Comparison of ENCODE assay signal across 1 cellular context in the genomic region with DNA sequence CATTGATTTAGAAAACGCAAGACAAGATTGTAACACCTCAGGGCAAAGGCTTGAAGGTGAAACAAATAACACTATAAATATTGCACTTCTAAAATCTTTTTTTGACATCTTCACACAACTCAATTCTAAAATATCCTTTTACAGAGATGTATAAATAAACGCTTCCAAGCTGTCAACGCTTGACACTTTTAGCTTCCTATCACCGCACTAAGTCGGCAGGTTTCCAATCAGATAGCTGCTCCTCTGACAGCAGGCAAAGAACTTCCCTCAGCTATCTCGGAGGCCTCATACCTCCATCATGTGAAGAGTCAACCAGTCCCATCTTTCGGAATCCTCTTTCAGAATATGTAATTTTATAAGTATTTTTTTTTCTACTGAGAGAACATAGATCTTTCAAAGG.
A peak's percentile ranks its signal among the peaks of the same experiment; 100 is the strongest.
TF ChIP-seq lines count a peak whose summit lies in the region.

No MANE protein-coding gene starts in this region.

TF ChIP-seq in K562, 482 proteins besides CTCF, POLR2A, EP300 and RAD21 (continued from another document):
- TF ChIP-seq, protein P1, sequence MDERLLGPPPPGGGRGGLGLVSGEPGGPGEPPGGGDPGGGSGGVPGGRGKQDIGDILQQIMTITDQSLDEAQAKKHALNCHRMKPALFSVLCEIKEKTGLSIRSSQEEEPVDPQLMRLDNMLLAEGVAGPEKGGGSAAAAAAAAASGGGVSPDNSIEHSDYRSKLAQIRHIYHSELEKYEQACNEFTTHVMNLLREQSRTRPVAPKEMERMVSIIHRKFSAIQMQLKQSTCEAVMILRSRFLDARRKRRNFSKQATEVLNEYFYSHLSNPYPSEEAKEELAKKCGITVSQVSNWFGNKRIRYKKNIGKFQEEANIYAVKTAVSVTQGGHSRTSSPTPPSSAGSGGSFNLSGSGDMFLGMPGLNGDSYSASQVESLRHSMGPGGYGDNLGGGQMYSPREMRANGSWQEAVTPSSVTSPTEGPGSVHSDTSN (CRISPR knock-in tag; IDR thresholded peaks at IDR 0.05; ENCODE audit: low read depth), result no peak
- TF ChIP-seq, protein P1 (tag; conservative IDR thresholded peaks at IDR 0.05; ENCODE audit: low read depth), result peak; percentile 97
- TF ChIP-seq CREM (IDR thresholded peaks at IDR 0.05; ENCODE audit: low read depth) (0 out of 2 replicates have a peak, but pooled peaks have one; percentile 19), POU5F1 (IDR thresholded peaks at IDR 0.05; ENCODE audit: borderline replicate concordance, low read depth, low read length, partially characterized antibody) (no peak), CBFA2T3 (IDR thresholded peaks at IDR 0.05) (peak; percentile 25; the same call in 1 of the 2 replicates), PHF21A (IDR thresholded peaks at IDR 0.05; ENCODE audit: borderline replicate concordance, low read depth) (no peak), DPF2 (IDR thresholded peaks at IDR 0.05) (0 out of 2 replicates have a peak, but pooled peaks have one; percentile 41), ETV1 (tag; conservative IDR thresholded peaks at IDR 0.05; ENCODE audit: low read depth) (0 out of 2 replicates have a peak, but pooled peaks have one; percentile 17), FOXA3 (CRISPR knock-in tag; conservative IDR thresholded peaks at IDR 0.05 in 1 of 2, IDR thresholded peaks at IDR 0.05 in 1 of 2) (peak in 1 of 2 experiments; percentile 39; a peak in 1 of 4 replicates), GATAD2B (IDR thresholded peaks at IDR 0.05; ENCODE audit: borderline replicate concordance) (no peak), CBX8 (IDR thresholded peaks at IDR 0.05; ENCODE audit: borderline replicate concordance, extremely low read depth, low read depth, low read length, poor library complexity, severe bottlenecking) (no peak), RCOR1 (IDR thresholded peaks at IDR 0.05; ENCODE audit: borderline replicate concordance in 1 of 2, low read depth in 2 of 2, low read length in 2 of 2) (peak in 1 of 2 experiments; percentile 92; a peak in 2 of 4 replicates), SMARCA4 (IDR thresholded peaks at IDR 0.05) (peak; percentile 27; the same call in 1 of the 2 replicates), JUND (IDR thresholded peaks at IDR 0.05; ENCODE audit: borderline replicate concordance, low read depth, low read length) (peak; percentile 22; the same call in 1 of the 2 replicates), JUND (tag; IDR thresholded peaks at IDR 0.05; ENCODE audit: borderline replicate concordance, low read depth, low read length) (no peak; the same call in 2 of the 3 replicates), CXXC5 (CRISPR knock-in tag; IDR thresholded peaks at IDR 0.05) (peak; percentile 59), MEF2D (tag; conservative IDR thresholded peaks at IDR 0.05; ENCODE audit: low read depth) (peak; percentile 91), SOX6 (IDR thresholded peaks at IDR 0.05) (peak; percentile 46; the same call in 1 of the 2 replicates), MEIS2 (IDR thresholded peaks at IDR 0.05; ENCODE audit: partially characterized antibody) (peak; percentile 97), TEAD1 (CRISPR knock-in tag; IDR thresholded peaks at IDR 0.05) (0 out of 4 replicates have a peak, but pooled peaks of 1 of the 2 experiments have one; percentile 65), TEAD4 (IDR thresholded peaks at IDR 0.05; ENCODE audit: low read length) (peak; percentile 54; the same call in 1 of the 2 replicates), TEAD4 (CRISPR knock-in tag; IDR thresholded peaks at IDR 0.05; ENCODE audit: borderline replicate concordance) (no peak), WHSC1 (IDR thresholded peaks at IDR 0.05; ENCODE audit: low read length) (no peak), TBL1XR1 (IDR thresholded peaks at IDR 0.05; ENCODE audit: low read length in 2 of 2) (peak in 1 of 2 experiments; percentile 49; a peak in 1 of 4 replicates), CTBP1 (IDR thresholded peaks at IDR 0.05; ENCODE audit: borderline replicate concordance) (peak; percentile 46; the same call in 1 of the 2 replicates)
- TF ChIP-seq, protein P2, sequence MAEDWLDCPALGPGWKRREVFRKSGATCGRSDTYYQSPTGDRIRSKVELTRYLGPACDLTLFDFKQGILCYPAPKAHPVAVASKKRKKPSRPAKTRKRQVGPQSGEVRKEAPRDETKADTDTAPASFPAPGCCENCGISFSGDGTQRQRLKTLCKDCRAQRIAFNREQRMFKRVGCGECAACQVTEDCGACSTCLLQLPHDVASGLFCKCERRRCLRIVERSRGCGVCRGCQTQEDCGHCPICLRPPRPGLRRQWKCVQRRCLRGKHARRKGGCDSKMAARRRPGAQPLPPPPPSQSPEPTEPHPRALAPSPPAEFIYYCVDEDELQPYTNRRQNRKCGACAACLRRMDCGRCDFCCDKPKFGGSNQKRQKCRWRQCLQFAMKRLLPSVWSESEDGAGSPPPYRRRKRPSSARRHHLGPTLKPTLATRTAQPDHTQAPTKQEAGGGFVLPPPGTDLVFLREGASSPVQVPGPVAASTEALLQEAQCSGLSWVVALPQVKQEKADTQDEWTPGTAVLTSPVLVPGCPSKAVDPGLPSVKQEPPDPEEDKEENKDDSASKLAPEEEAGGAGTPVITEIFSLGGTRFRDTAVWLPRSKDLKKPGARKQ (CRISPR knock-in tag; IDR thresholded peaks at IDR 0.05), result no peak
- TF ChIP-seq, protein P3, sequence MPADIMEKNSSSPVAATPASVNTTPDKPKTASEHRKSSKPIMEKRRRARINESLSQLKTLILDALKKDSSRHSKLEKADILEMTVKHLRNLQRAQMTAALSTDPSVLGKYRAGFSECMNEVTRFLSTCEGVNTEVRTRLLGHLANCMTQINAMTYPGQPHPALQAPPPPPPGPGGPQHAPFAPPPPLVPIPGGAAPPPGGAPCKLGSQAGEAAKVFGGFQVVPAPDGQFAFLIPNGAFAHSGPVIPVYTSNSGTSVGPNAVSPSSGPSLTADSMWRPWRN (IDR thresholded peaks at IDR 0.05; ENCODE audit: low read depth), result peak; percentile 47; the same call in 1 of the 2 replicates
- TF ChIP-seq, protein P4, sequence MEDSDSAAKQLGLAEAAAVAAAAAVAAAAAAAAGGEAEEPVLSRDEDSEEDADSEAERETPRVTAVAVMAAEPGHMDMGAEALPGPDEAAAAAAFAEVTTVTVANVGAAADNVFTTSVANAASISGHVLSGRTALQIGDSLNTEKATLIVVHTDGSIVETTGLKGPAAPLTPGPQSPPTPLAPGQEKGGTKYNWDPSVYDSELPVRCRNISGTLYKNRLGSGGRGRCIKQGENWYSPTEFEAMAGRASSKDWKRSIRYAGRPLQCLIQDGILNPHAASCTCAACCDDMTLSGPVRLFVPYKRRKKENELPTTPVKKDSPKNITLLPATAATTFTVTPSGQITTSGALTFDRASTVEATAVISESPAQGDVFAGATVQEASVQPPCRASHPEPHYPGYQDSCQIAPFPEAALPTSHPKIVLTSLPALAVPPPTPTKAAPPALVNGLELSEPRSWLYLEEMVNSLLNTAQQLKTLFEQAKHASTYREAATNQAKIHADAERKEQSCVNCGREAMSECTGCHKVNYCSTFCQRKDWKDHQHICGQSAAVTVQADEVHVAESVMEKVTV (CRISPR knock-in tag; IDR thresholded peaks at IDR 0.05), result no peak
- TF ChIP-seq, protein P5, sequence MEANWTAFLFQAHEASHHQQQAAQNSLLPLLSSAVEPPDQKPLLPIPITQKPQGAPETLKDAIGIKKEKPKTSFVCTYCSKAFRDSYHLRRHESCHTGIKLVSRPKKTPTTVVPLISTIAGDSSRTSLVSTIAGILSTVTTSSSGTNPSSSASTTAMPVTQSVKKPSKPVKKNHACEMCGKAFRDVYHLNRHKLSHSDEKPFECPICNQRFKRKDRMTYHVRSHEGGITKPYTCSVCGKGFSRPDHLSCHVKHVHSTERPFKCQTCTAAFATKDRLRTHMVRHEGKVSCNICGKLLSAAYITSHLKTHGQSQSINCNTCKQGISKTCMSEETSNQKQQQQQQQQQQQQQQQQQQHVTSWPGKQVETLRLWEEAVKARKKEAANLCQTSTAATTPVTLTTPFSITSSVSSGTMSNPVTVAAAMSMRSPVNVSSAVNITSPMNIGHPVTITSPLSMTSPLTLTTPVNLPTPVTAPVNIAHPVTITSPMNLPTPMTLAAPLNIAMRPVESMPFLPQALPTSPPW (CRISPR knock-in tag; IDR thresholded peaks at IDR 0.05), result no peak
